In the genomic region with DNA sequence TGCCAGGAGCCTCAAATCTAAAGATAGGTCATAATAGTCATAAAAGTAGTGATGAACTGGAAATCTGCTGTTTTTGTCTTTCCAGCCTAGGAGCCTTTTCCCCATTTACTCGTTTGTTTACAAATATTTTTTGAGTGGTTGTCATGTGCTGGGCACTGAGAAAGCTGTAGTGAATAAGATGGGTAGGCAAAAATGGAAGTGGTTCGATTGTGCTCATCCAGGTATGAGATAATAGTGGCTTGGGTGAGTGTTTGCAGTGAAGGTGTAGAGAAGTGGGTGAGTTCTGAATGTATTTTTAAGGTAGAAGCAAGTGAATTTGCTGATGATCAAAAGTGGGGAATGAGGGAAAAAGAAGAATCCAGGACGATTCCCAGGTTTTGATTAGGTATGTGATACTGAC, we compare ENCODE assay signal across 26 cellular contexts.
"Had no signal": no experiment of that assay in that cellular context is flagged by ENCODE, and none has a peak within 500 bp of the region (broad histone marks: within the 10 kb centered on the region; RNA-seq: fewer than 3 reads in every experiment).

No MANE protein-coding gene starts in this region.

- H3K9me3 ChIP-seq: SJCRH30 had no signal

- H3K36me3 ChIP-seq: brain microvascular endothelial cell, SJCRH30 had no signal

- H3K4me3 Mint-ChIP-seq: activated CD4-positive, alpha-beta memory T cell treated with anti-CD3 and anti-CD28 coated beads for 36 hours; activated CD4-positive, alpha-beta T cell treated with anti-CD3 and anti-CD28 coated beads for 36 hours; activated naive CD4-positive, alpha-beta T cell treated with anti-CD3 and anti-CD28 coated beads, Interleukin-2, amount 10 ng/mL, durations not matched to agents 7 days and 5 days; activated naive CD8-positive, alpha-beta T cell; T-helper 2 cell treated with Interferon-gamma antibody and Interleukin-4, amounts not matched to agents 5 μg/mL and 100 μg/mL, for 36 hours had no signal

- H3K27ac ChIP-seq: brain microvascular endothelial cell, SJCRH30, SK-N-MC had no signal

- DNase-seq: activated CD4-positive, alpha-beta memory T cell treated with anti-CD3 and anti-CD28 coated beads for 36 hours; activated CD4-positive, alpha-beta T cell treated with anti-CD3 and anti-CD28 coated beads for 36 hours; activated CD4-positive, alpha-beta T cell treated with anti-CD3 and anti-CD28 coated beads, Interleukin-2, amount 50 U/mL, for 1 hour; activated CD8-positive, alpha-beta memory T cell treated with anti-CD3 and anti-CD28 coated beads, Interleukin-2, amount 50 U/mL, for 4 hours; activated effector memory CD4-positive, alpha-beta T cell treated with Interleukin-2 at 50 U/mL for 16 hours; activated naive CD4-positive, alpha-beta T cell treated with anti-CD3 and anti-CD28 coated beads, Interleukin-2, amount 10 ng/mL, durations not matched to agents 7 days and 5 days; activated T-cell treated with anti-CD3 and anti-CD28 coated beads, Interleukin-2, amount 50 U/mL, for 48 hours; amniotic stem cell; aorta; brain microvascular endothelial cell; central memory CD4-positive, alpha-beta T cell; NCI-H1105 treated with DMSO at 0.1 percent for 48 hours; NCI-H1436; NCI-H1694; NCI-H1930; NCI-H2081 treated with DMSO at 0.1 percent for 48 hours; NCI-H345; NCI-H524 treated with DMSO at 0.1 percent for 48 hours; SHP77; SJCRH30 had no signal

- H3K4me3 ChIP-seq: SJCRH30, SK-N-MC had no signal

- ATAC-seq: activated CD4-positive, alpha-beta T cell treated with anti-CD3 and anti-CD28 coated beads for 36 hours; activated CD4-positive, CD25-positive, alpha-beta regulatory T cell treated with anti-CD3 and anti-CD28 coated beads, Interleukin-2, amount 50 U/mL, for 24 hours; Panc1 had no signal

- H3K4me1 Mint-ChIP-seq: activated naive CD4-positive, alpha-beta T cell treated with anti-CD3 and anti-CD28 coated beads, Interleukin-2, amount 10 ng/mL, durations not matched to agents 7 days and 5 days had no signal

- H3K36me3 Mint-ChIP-seq: activated CD4-positive, alpha-beta memory T cell treated with anti-CD3 and anti-CD28 coated beads for 36 hours; activated naive CD4-positive, alpha-beta T cell treated with anti-CD3 and anti-CD28 coated beads, Interleukin-2, amount 10 ng/mL, durations not matched to agents 7 days and 5 days; activated naive CD8-positive, alpha-beta T cell had no signal

- H3K9me3 Mint-ChIP-seq: activated CD4-positive, alpha-beta memory T cell treated with anti-CD3 and anti-CD28 coated beads for 36 hours; activated naive CD4-positive, alpha-beta T cell treated with anti-CD3 and anti-CD28 coated beads, Interleukin-2, amount 10 ng/mL, durations not matched to agents 7 days and 5 days; T-helper 2 cell treated with Interferon-gamma antibody and Interleukin-4, amounts not matched to agents 5 μg/mL and 100 μg/mL, for 36 hours had no signal

- H3K27ac Mint-ChIP-seq: activated CD4-positive, alpha-beta memory T cell treated with anti-CD3 and anti-CD28 coated beads for 36 hours; activated CD4-positive, alpha-beta T cell treated with anti-CD3 and anti-CD28 coated beads for 36 hours; activated naive CD4-positive, alpha-beta T cell treated with anti-CD3 and anti-CD28 coated beads, Interleukin-2, amount 10 ng/mL, durations not matched to agents 7 days and 5 days; activated naive CD8-positive, alpha-beta T cell; T-helper 2 cell treated with Interferon-gamma antibody and Interleukin-4, amounts not matched to agents 5 μg/mL and 100 μg/mL, for 36 hours had no signal

- H3K4me1 ChIP-seq: SJCRH30 had no signal

- FAIRE-seq: TTC549 had no signal

- H3K27me3 Mint-ChIP-seq: activated CD4-positive, alpha-beta T cell treated with anti-CD3 and anti-CD28 coated beads for 36 hours; activated naive CD4-positive, alpha-beta T cell treated with anti-CD3 and anti-CD28 coated beads, Interleukin-2, amount 10 ng/mL, durations not matched to agents 7 days and 5 days; activated naive CD8-positive, alpha-beta T cell had no signal

- H3K27me3 ChIP-seq: brain microvascular endothelial cell, SJCRH30 had no signal
